20 cellular contexts compared by ENCODE assay signal in genomic region chr5:89900346-89900745, GRCh38.
DNase-seq lines count a peak whose midpoint lies in the region; ATAC-seq and TF ChIP-seq lines count a peak whose summit lies in the region.
"Had no signal": no experiment of that assay in that cellular context is flagged by ENCODE, and none has a peak within 500 bp of the region (broad histone marks: within the 10 kb centered on the region; RNA-seq: fewer than 3 reads in every experiment).

No MANE protein-coding gene starts in this region.

- H3K36me3 ChIP-seq in mammary epithelial cell (ENCODE audit: insufficient read depth, low read length) (no peaks in the 10 kb centered on the region), tibial artery (no peaks in the 10 kb centered on the region), HAP-1 (replicated peaks) (no peaks in the 10 kb centered on the region), upper lobe of right lung (no peaks in the 10 kb centered on the region), heart right ventricle (no peaks in the 10 kb centered on the region)

- in situ Hi-C loops in mammary epithelial cell (cut with MboI; ENCODE audit: low sequenced_read_pairs in 2 of 2): no loop called here
- in situ Hi-C loops in HAP-1 (cut with MboI; ENCODE audit: low sequenced_read_pairs): no loop called here

- H3K9ac ChIP-seq in mammary epithelial cell (ENCODE audit: insufficient read depth, low read length): no peak overlapping the region

- no peak overlapping the region for H3K4me3 ChIP-seq in mammary epithelial cell (replicated peaks in 1 of 3; ENCODE audit: insufficient read depth in 1 of 3, low read depth in 2 of 3, low read length in 3 of 3)
- no peak overlapping the region for H3K4me3 ChIP-seq in epithelial cell of esophagus (ENCODE audit: low read length)
- H3K4me3 ChIP-seq in tibial artery: no peak overlapping the region
- no peak overlapping the region for H3K4me3 ChIP-seq in HAP-1
- H3K4me3 ChIP-seq in upper lobe of right lung: no peak overlapping the region
- H3K4me3 ChIP-seq in heart right ventricle: no peak overlapping the region
- H3K4me3 ChIP-seq: GM12878 had no signal

- peak; percentile 0 for DNase-seq in mammary epithelial cell
- DNase-seq in MCF 10A (ENCODE audit: unreplicated experiment): no peak
- DNase-seq in epithelial cell of esophagus (ENCODE audit: low read depth): peak; percentile 6
- peak; percentile 7 to 20 for DNase-seq in foreskin keratinocyte
- DNase-seq in tibial artery: no peak
- DNase-seq in HAP-1 (ENCODE audit: low spot score in 2 of 2): no peak
- DNase-seq in upper lobe of right lung: no peak
- no peak for DNase-seq in heart right ventricle
- DNase-seq: 8988T; C1 segment of cervical spinal cord; CD4-positive, CD25-positive, alpha-beta regulatory T cell; CD8-positive, alpha-beta memory T cell; COR-L47; DMS 273 treated with DMSO at 0.1 percent for 48 hours; DMS53; DND-41; EL; H9 had no signal

- no peaks in the 10 kb centered on the region for H3K27me3 Mint-ChIP-seq in MCF 10A (ENCODE audit: insufficient read depth, unreplicated experiment)
- H3K27me3 Mint-ChIP-seq: CD4-positive, CD25-positive, alpha-beta regulatory T cell; CD8-positive, alpha-beta memory T cell had no signal

- H3K9me3 ChIP-seq in mammary epithelial cell (replicated peaks; ENCODE audit: insufficient read depth, low read length) (no peaks in the 10 kb centered on the region), tibial artery (peaks cover 0 to 7% (median 0%) of the 10 kb centered on the region in 3 donors), HAP-1 (no peaks in the 10 kb centered on the region), upper lobe of right lung (no peaks in the 10 kb centered on the region), heart right ventricle (peaks cover 0 to 20% (median 9%) of the 10 kb centered on the region in 11 donors)

- H3K4me1 ChIP-seq in mammary epithelial cell (ENCODE audit: insufficient read depth, low read length) (no peaks in the 10 kb centered on the region), foreskin keratinocyte (no peaks in the 10 kb centered on the region), tibial artery (peaks cover 0 to 33% (median 10%) of the 10 kb centered on the region in 4 donors), HAP-1 (no peaks in the 10 kb centered on the region), upper lobe of right lung (no peaks in the 10 kb centered on the region), heart right ventricle (peaks cover 0 to 14% (median 0%) of the 10 kb centered on the region in 9 donors)

- ATAC-seq in foreskin keratinocyte (peak; percentile 53), upper lobe of right lung (no peak), heart right ventricle (no peak)
- ATAC-seq: GM12878 had no signal

- 92% methylated on average over 1 of the region's 1 CpG for WGBS in mammary epithelial cell (ENCODE audit: low coverage, missing lambda C conversion rate)
- WGBS in heart right ventricle, 2 donors: 82 to 94% methylated on average over 1 of the region's 1 CpG

- H3K27ac ChIP-seq in mammary epithelial cell (ENCODE audit: insufficient read depth, low read depth, low read length) (no peak overlapping the region), foreskin keratinocyte (no peak overlapping the region), tibial artery (peak overlapping the region; percentile 71 to 78), upper lobe of right lung (no peak overlapping the region), heart right ventricle (no peak overlapping the region)

- intact Hi-C loops in mammary epithelial cell (cut with micrococcal nuclease): no loop called here
- intact Hi-C loops in MCF 10A (cut with micrococcal nuclease): no loop called here
- intact Hi-C loops in tibial artery (cut with DNase I; ENCODE audit: low total_unique reads): no loop called here
- intact Hi-C loops in upper lobe of right lung (cut with DNase I): no loop called here
- intact Hi-C loops in heart right ventricle (cut with DNase I): no loop called here

- CTCF ChIA-PET in mammary epithelial cell (lab: Charles Lee; ENCODE audit: low non-redundant PET) (no interaction called here), MCF 10A (lab: Yijun Ruan, JAX) (no interaction called here)

- TF ChIP-seq CTCF in mammary epithelial cell (conservative IDR thresholded peaks at IDR 0.05 in 1 of 2, IDR thresholded peaks at IDR 0.05 in 1 of 2; ENCODE audit: extremely low read depth in 1 of 2, insufficient read depth in 1 of 2, low read depth in 1 of 2, low read length in 2 of 2): no peak
- no peak for TF ChIP-seq CTCF in MCF 10A (IDR thresholded peaks at IDR 0.05; ENCODE audit: unreplicated experiment)
- no peak for TF ChIP-seq CTCF in epithelial cell of esophagus (IDR thresholded peaks at IDR 0.05; ENCODE audit: insufficient read depth, low read depth, low read length, missing control alignments)
- TF ChIP-seq CTCF in foreskin keratinocyte (conservative IDR thresholded peaks at IDR 0.05): no peak
- no peak for TF ChIP-seq CTCF in tibial artery (IDR thresholded peaks at IDR 0.05)
- no peak for TF ChIP-seq CTCF in upper lobe of right lung (IDR thresholded peaks at IDR 0.05)
- no peak for TF ChIP-seq CTCF in heart right ventricle (IDR thresholded peaks at IDR 0.05)

- BruUV-seq in mammary epithelial cell (replicated peaks; lab: Mats Ljungman, UMichigan) (no TSS peak), MCF 10A (replicated peaks; lab: Mats Ljungman, UMichigan) (no TSS peak)

- H3K9me3 Mint-ChIP-seq in MCF 10A (ENCODE audit: unreplicated experiment): peaks cover 2% of the 10 kb centered on the region

- no peaks in the 10 kb centered on the region for H3K4me1 Mint-ChIP-seq in MCF 10A (ENCODE audit: insufficient read depth, unreplicated experiment)
- H3K4me1 Mint-ChIP-seq: B cell; CD4-positive, CD25-positive, alpha-beta regulatory T cell; CD8-positive, alpha-beta memory T cell; H9 had no signal

- H3K27me3 ChIP-seq in mammary epithelial cell (ENCODE audit: insufficient read depth, low read length) (no peaks in the 10 kb centered on the region), foreskin keratinocyte (no peaks in the 10 kb centered on the region), tibial artery (no peaks in the 10 kb centered on the region), HAP-1 (ENCODE audit: low read depth) (no peaks in the 10 kb centered on the region), upper lobe of right lung (no peaks in the 10 kb centered on the region), heart right ventricle (no peaks in the 10 kb centered on the region)

- H3K4me3 Mint-ChIP-seq in MCF 10A (ENCODE audit: unreplicated experiment): no peak overlapping the region
- H3K4me3 Mint-ChIP-seq: B cell; CD4-positive, CD25-positive, alpha-beta regulatory T cell; CD8-positive, alpha-beta memory T cell; H9 had no signal

- H3K4me2 ChIP-seq in mammary epithelial cell (ENCODE audit: insufficient read depth, low read depth, low read length): no peak overlapping the region

- H4K20me1 ChIP-seq in mammary epithelial cell (ENCODE audit: insufficient read depth, low read length): no peaks in the 10 kb centered on the region

- dilution Hi-C loops in mammary epithelial cell (cut with HindIII; ENCODE audit: low sequenced_read_pairs): no loop called here

- H3K27ac Mint-ChIP-seq in MCF 10A (ENCODE audit: low read depth, unreplicated experiment): no peak overlapping the region
- H3K27ac Mint-ChIP-seq: B cell; CD4-positive, CD25-positive, alpha-beta regulatory T cell; H9 had no signal

- POLR2A ChIA-PET in MCF 10A (lab: Yijun Ruan, JAX): no interaction called here

- H3K36me3 Mint-ChIP-seq in MCF 10A (ENCODE audit: insufficient read depth, unreplicated experiment): peaks cover under 1% of the 10 kb centered on the region
- H3K36me3 Mint-ChIP-seq: CD4-positive, CD25-positive, alpha-beta regulatory T cell; CD8-positive, alpha-beta memory T cell had no signal

- H3K79me2 ChIP-seq in mammary epithelial cell (ENCODE audit: insufficient read depth, low read length): no peaks in the 10 kb centered on the region

- H2AFZ ChIP-seq in mammary epithelial cell (ENCODE audit: low read depth, low read length): no peak overlapping the region

Comparison
In these comparisons a context has a peak if more than half of its experiments do, and no peak if none do; other contexts are left out.
1. DNase-seq: peak in mammary epithelial cell (single experiment), epithelial cell of esophagus (single experiment) and foreskin keratinocyte (2 of 2); none in MCF 10A (single experiment), tibial artery (0 of 2), HAP-1 (0 of 2), upper lobe of right lung (single experiment) and heart right ventricle (0 of 2).
2. H3K27ac ChIP-seq: peak in tibial artery (2 of 2); none in mammary epithelial cell (single experiment), foreskin keratinocyte (single experiment), upper lobe of right lung (single experiment) and heart right ventricle (0 of 10).